In genomic region chr2:158973511-158973956, GRCh38 we compare ENCODE assay signal across 13 cellular contexts. TPM values are rescaled to one million over a fixed set of nuclear protein-coding genes. Genes with fewer than 3 reads are reported as not detected.
DNase-seq lines count a peak whose midpoint lies in the region; ATAC-seq, FAIRE-seq and TF ChIP-seq lines count a peak whose summit lies in the region.
"Had no signal": no experiment of that assay in that cellular context is flagged by ENCODE, and none has a peak within 500 bp of the region (broad histone marks: within the 10 kb centered on the region; RNA-seq: fewer than 3 reads in every experiment).

No MANE protein-coding gene starts in this region.

- no peak overlapping the region for H3K4me3 ChIP-seq in thyroid gland (replicated peaks in 1 of 3)
- no peak overlapping the region for H3K4me3 ChIP-seq in gastroesophageal sphincter
- H3K4me3 ChIP-seq: suprapubic skin had no signal

- peak; percentile 67 for DNase-seq in NCI-H1048 (lab: John Stamatoyannopoulos, UW)
- peak; percentile 83 for DNase-seq in NCI-H510A treated with DMSO at 0.1 percent for 48 hours (lab: John Stamatoyannopoulos, UW)
- no peak for DNase-seq in epithelial cell of prostate (ENCODE audit: low read depth, low spot score)
- peak; percentile 34 to 44 for DNase-seq in thyroid gland
- no peak for DNase-seq in ecto neural progenitor cell (ENCODE audit: low spot score)
- no peak for DNase-seq in GM12892 (ENCODE audit: insufficient read length)
- DNase-seq: activated T-cell treated with anti-CD3 and anti-CD28 coated beads, Interleukin-2, amount 50 U/mL, for 4 hours; left cardiac atrium; stimulated activated CD4-positive, alpha-beta T cell treated with anti-CD3 and anti-CD28 coated beads, Interleukin-4, amount 100 ng/mL, for 4 hours had no signal

- H3K36me3 ChIP-seq in thyroid gland (no peaks in the 10 kb centered on the region), gastroesophageal sphincter (no peaks in the 10 kb centered on the region)
- H3K36me3 ChIP-seq: suprapubic skin had no signal

- ATAC-seq in gastroesophageal sphincter: no peak
- ATAC-seq: activated T-cell treated with anti-CD3 and anti-CD28 coated beads, Interleukin-2, amount 50 U/mL, for 4 hours; left cardiac atrium had no signal

- TF ChIP-seq POLR2A in thyroid gland (IDR thresholded peaks at IDR 0.05) (no peak), gastroesophageal sphincter (IDR thresholded peaks at IDR 0.05) (no peak), GM12892 (IDR thresholded peaks at IDR 0.05; ENCODE audit: low read depth, low read length) (no peak)

- FAIRE-seq in GM12892 (lab: Jason Lieb, UNC): no peak

- intact Hi-C loops in thyroid gland (cut with DNase I): no loop called here

- no peak for TF ChIP-seq CTCF in thyroid gland (IDR thresholded peaks at IDR 0.05)
- TF ChIP-seq CTCF in gastroesophageal sphincter (IDR thresholded peaks at IDR 0.05): no peak

- no peaks in the 10 kb centered on the region for H3K9me3 ChIP-seq in thyroid gland
- no peaks in the 10 kb centered on the region for H3K9me3 ChIP-seq in gastroesophageal sphincter
- H3K9me3 ChIP-seq: suprapubic skin had no signal

- no peak for TF ChIP-seq EP300 in gastroesophageal sphincter (IDR thresholded peaks at IDR 0.05)

- peaks cover 54 to 59% of the 10 kb centered on the region in 2 donors for H3K4me1 ChIP-seq in thyroid gland
- H3K4me1 ChIP-seq in gastroesophageal sphincter: peaks cover 0 to 49% (median 11%) of the 10 kb centered on the region in 3 donors

- H3K27ac ChIP-seq in epithelial cell of prostate (peak overlapping the region; percentile 24), thyroid gland (peak overlapping the region in 1 of 3 donors; percentile 19), gastroesophageal sphincter (no peak overlapping the region)
- H3K27ac ChIP-seq: KMS-11, parathyroid adenoma, suprapubic skin had no signal

- H3K27me3 ChIP-seq in thyroid gland (no peaks in the 10 kb centered on the region), gastroesophageal sphincter (no peaks in the 10 kb centered on the region)
- H3K27me3 ChIP-seq: suprapubic skin had no signal

- 28 to 38% methylated on average over 3 of the region's 3 CpGs for WGBS in thyroid gland, 2 donors
- WGBS in gastroesophageal sphincter (ENCODE audit: low coverage in 1 of 2), 2 donors: 34 to 36% methylated on average over 2 to 3 of the region's 3 CpGs

RNA-seq across cellular contexts. Expression of gene TANC1, which starts 5.1 kb away (rescaled TPM):
- 10 to 100 TPM; 51.1 to 93.8 (median 63.6) TPM for total RNA-seq in thyroid gland
- 10 to 100 TPM; 37.4 to 66.5 (median 46.0) TPM for total RNA-seq in gastroesophageal sphincter
- polyA plus RNA-seq in GM12892 (2012; ENCODE audit: missing spikeins): 7.3 TPM

Comparison
In these comparisons a context has a peak if more than half of its experiments do, and no peak if none do; other contexts are left out.
1. DNase-seq: peak in NCI-H1048 (single experiment), NCI-H510A treated with DMSO at 0.1 percent for 48 hours (single experiment) and thyroid gland (2 of 2); none in epithelial cell of prostate (single experiment), ecto neural progenitor cell (single experiment) and GM12892 (single experiment).